Comparison of ENCODE assay signal across 14 cellular contexts in genomic region chr7:35596061-35596460, GRCh38.
A peak's percentile ranks its signal among the peaks of the same experiment; 100 is the strongest.
DNase-seq lines count a peak whose midpoint lies in the region; ATAC-seq and TF ChIP-seq lines count a peak whose summit lies in the region.
"Had no signal": no experiment of that assay in that cellular context is flagged by ENCODE, and none has a peak within 500 bp of the region (broad histone marks: within the 10 kb centered on the region; RNA-seq: fewer than 3 reads in every experiment).

No MANE protein-coding gene starts in this region.

- no peaks in the 10 kb centered on the region for H3K27me3 ChIP-seq in H9 (ENCODE audit: insufficient read depth, low read length)

- ATAC-seq in sciatic nerve, result peak; percentile 30
- ATAC-seq: activated CD4-positive, CD25-positive, alpha-beta regulatory T cell treated with anti-CD3 and anti-CD28 coated beads, Interleukin-2, amount 50 U/mL, for 24 hours; Panc1 had no signal

- no peak overlapping the region for H2BK20ac ChIP-seq in H9 (ENCODE audit: low read depth, low read length, poor library complexity, severe bottlenecking)

- no peak overlapping the region for H3K18ac ChIP-seq in H9 (ENCODE audit: insufficient read length, low read depth, low read length)

- H3T11ph ChIP-seq in H9 (ENCODE audit: low read length), result no peak overlapping the region

- TF ChIP-seq CTCF in H9 (conservative IDR thresholded peaks at IDR 0.05), result no peak
- TF ChIP-seq CTCF in RWPE1 (conservative IDR thresholded peaks at IDR 0.05; ENCODE audit: low read depth), result no peak

- H3K56ac ChIP-seq in H9 (ENCODE audit: insufficient read length, low read depth, low read length), result no peak overlapping the region

- H2BK120ac ChIP-seq in H9 (ENCODE audit: low read depth, low read length, poor library complexity, severe bottlenecking), result no peak overlapping the region

- H3K9me3 ChIP-seq in H9 (ENCODE audit: control insufficient read depth, low read depth, low read length), result no peaks in the 10 kb centered on the region

- H2AK5ac ChIP-seq in H9 (ENCODE audit: insufficient read length, low read length), result no peak overlapping the region

- no peaks in the 10 kb centered on the region for H4K20me1 ChIP-seq in H9 (ENCODE audit: control insufficient read depth, insufficient read depth, insufficient read length)

- H3K14ac ChIP-seq in H9 (ENCODE audit: insufficient read depth, low read length), result no peak overlapping the region

- peak overlapping the region in 1 of 3 experiments; percentile 2; a peak in 1 of 7 replicates for H3K27ac Mint-ChIP-seq in H9
- H3K27ac Mint-ChIP-seq: activated naive CD4-positive, alpha-beta T cell treated with anti-CD3 and anti-CD28 coated beads for 36 hours; endodermal cell; HFFc6 had no signal

- H2BK15ac ChIP-seq in H9 (ENCODE audit: low read depth, low read length), result no peak overlapping the region

- no peaks in the 10 kb centered on the region for H3K23me2 ChIP-seq in H9 (ENCODE audit: insufficient read length, low read depth, low read length, poor library complexity, severe bottlenecking)

- no peaks in the 10 kb centered on the region for H3K79me1 ChIP-seq in H9 (ENCODE audit: insufficient read depth, low read depth, low read length, poor library complexity, severe bottlenecking)

- H3K27ac ChIP-seq in H9 (ENCODE audit: insufficient read length, low read depth, low read length) (no peak overlapping the region), RWPE1 (no peak overlapping the region)

- no peaks in the 10 kb centered on the region for H3K79me2 ChIP-seq in H9 (ENCODE audit: insufficient read depth, low read length)

- no peaks in the 10 kb centered on the region for H3K27me3 Mint-ChIP-seq in H9 (ENCODE audit: low read depth)

- H3K4me2 ChIP-seq in H9 (ENCODE audit: insufficient read depth, insufficient read length, low read length), result no peak overlapping the region

- peak overlapping the region; percentile 25 for H2AFZ ChIP-seq in H9 (ENCODE audit: low read length)

- H3K36me3 Mint-ChIP-seq in H9 (ENCODE audit: insufficient read depth in 1 of 3, low read depth in 3 of 3), result no peaks in the 10 kb centered on the region

- no peak overlapping the region for H3K23ac ChIP-seq in H9 (ENCODE audit: insufficient read length, low read depth, low read length)

- H2BK12ac ChIP-seq in H9 (ENCODE audit: insufficient read length, low read depth, low read length), result no peak overlapping the region

- H2BK5ac ChIP-seq in H9 (ENCODE audit: insufficient read length, low read length), result no peak overlapping the region

- H3K9me3 Mint-ChIP-seq in H9, result no peaks in the 10 kb centered on the region
- H3K9me3 Mint-ChIP-seq: activated naive CD4-positive, alpha-beta T cell treated with anti-CD3 and anti-CD28 coated beads for 36 hours; endodermal cell; HFFc6 had no signal

- DNase-seq in H9 (no peak), RWPE1 (ENCODE audit: low spot score) (peak; percentile 11), fibroblast of the conjunctiva (ENCODE audit: low read depth) (peak; percentile 1), sciatic nerve (ENCODE audit: low spot score) (no peak), NCI-H526 treated with DMSO at 0.1 percent for 48 hours (lab: John Stamatoyannopoulos, UW) (no peak), globus pallidus (ENCODE audit: low spot score) (no peak), NCI-H187 treated with DMSO at 0.1 percent for 48 hours (lab: John Stamatoyannopoulos, UW) (no peak)
- DNase-seq: activated naive CD4-positive, alpha-beta T cell treated with anti-CD3 and anti-CD28 coated beads for 36 hours; endodermal cell; HFFc6; kidney; NCI-H1694 treated with DMSO at 0.1 percent for 48 hours had no signal

- no peak overlapping the region for H4K5ac ChIP-seq in H9 (ENCODE audit: insufficient read length, low read depth, low read length)

- CTCF ChIA-PET in RWPE1 (lab: Yijun Ruan, JAX), result interaction anchor here (1.0 kb wide), 1 partner anchor 21 kb away, joined by 3 read pairs; no protein-coding TSS in a partner anchor

- H4K8ac ChIP-seq in H9 (replicated peaks; ENCODE audit: insufficient read length, low read depth, low read length), result no peak overlapping the region

- no peak overlapping the region for H3K4me3 Mint-ChIP-seq in H9
- H3K4me3 Mint-ChIP-seq: activated naive CD4-positive, alpha-beta T cell treated with anti-CD3 and anti-CD28 coated beads for 36 hours; endodermal cell; HFFc6 had no signal

- POLR2A ChIA-PET in RWPE1 (lab: Yijun Ruan, JAX; ENCODE audit: low non-redundant PET), result no interaction called here

- intact Hi-C loops in sciatic nerve (cut with DNase I), result no loop called here

- peaks cover 4 to 8% of the 10 kb centered on the region in 2 experiments; a peak in 3 of 4 replicates for H3K4me1 Mint-ChIP-seq in H9

- H4K91ac ChIP-seq in H9 (ENCODE audit: insufficient read length, low read depth, low read length), result no peak overlapping the region

- WGBS in H9 (ENCODE audit: extremely low coverage, insufficient read length, low lambda C conversion rate), result no CpG with 5 or more reads among the region's 2 CpGs

- no peak overlapping the region for H3K9ac ChIP-seq in H9 (ENCODE audit: extremely low read depth, insufficient read length, low read length)

- H3K4ac ChIP-seq in H9 (ENCODE audit: low read depth, low read length), result no peak overlapping the region

- no peaks in the 10 kb centered on the region for H3K4me1 ChIP-seq in H9 (ENCODE audit: insufficient read depth, low read length)

Comparison
In these comparisons a context has a peak if more than half of its experiments do, and no peak if none do; other contexts are left out.
1. DNase-seq: peak in RWPE1 (single experiment) and fibroblast of the conjunctiva (single experiment); none in H9 (single experiment), sciatic nerve (single experiment), NCI-H526 treated with DMSO at 0.1 percent for 48 hours (single experiment), globus pallidus (single experiment) and NCI-H187 treated with DMSO at 0.1 percent for 48 hours (single experiment).